In the genomic region with DNA sequence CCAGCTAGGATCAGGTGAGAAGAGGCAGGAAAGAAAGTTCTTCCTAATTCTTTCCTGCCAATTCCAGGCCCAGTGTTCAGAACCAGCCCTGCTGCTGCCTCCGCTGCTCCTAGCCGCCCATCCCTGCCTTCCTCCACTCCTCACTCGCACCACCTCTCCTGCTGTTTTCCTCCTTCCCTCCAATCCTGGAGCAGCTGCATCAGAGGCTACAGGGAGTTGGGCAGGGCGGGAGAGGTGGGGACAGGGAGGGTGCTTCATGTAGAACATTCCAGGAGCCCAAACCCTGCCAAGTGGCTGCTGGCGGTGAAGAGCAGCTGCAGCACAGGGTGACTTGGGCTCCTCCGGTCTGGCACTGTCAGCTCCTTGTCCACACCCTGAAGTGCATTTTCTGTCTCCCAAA, we compare ENCODE assay signal across 14 cellular contexts.
DNase-seq lines count a peak whose midpoint lies in the region; ATAC-seq, FAIRE-seq and TF ChIP-seq lines count a peak whose summit lies in the region.
"Had no signal": no experiment of that assay in that cellular context is flagged by ENCODE, and none has a peak within 500 bp of the region (broad histone marks: within the 10 kb centered on the region; RNA-seq: fewer than 3 reads in every experiment).

No MANE protein-coding gene starts in this region.

- peaks cover 89% of the 10 kb centered on the region for H3K36me3 ChIP-seq in lower lobe of right lung
- peaks cover 31 to 82% (median 63%) of the 10 kb centered on the region in 4 donors for H3K36me3 ChIP-seq in stomach
- H3K36me3 ChIP-seq in A673 (ENCODE audit: insufficient read depth, low read length, poor library complexity, severe bottlenecking), result peaks cover 10% of the 10 kb centered on the region

- CTCF ChIA-PET in A673 (lab: Charles Lee), result no interaction called here

- no TSS peak for BruUV-seq in A673 (replicated peaks; lab: Mats Ljungman, UMichigan)

- TF ChIP-seq EP300 in stomach (IDR thresholded peaks at IDR 0.05), result no peak

- DNase-seq in HT-29 (ENCODE audit: low spot score), result peak; percentile 24
- peak; percentile 83 for DNase-seq in lower lobe of right lung
- no peak for DNase-seq in stomach
- DNase-seq in HTR-8/SVneo (ENCODE audit: insufficient read length, low spot score), result no peak
- DNase-seq in A673 (ENCODE audit: low spot score), result no peak
- no peak for DNase-seq in activated CD4-positive, alpha-beta T cell treated with anti-CD3 and anti-CD28 coated beads, Interleukin-2, amount 50 U/mL, for 4 hours
- DNase-seq: activated CD4-positive, CD25-positive, alpha-beta regulatory T cell; cortex of kidney; DMS53; foreskin fibroblast; NCI-H1417 treated with DMSO at 0.1 percent for 48 hours; OCI-M1 had no signal

- POLR2A ChIA-PET in A673 (lab: Charles Lee; ENCODE audit: low non-redundant PET), result interaction anchor here (0.6 kb wide), 1 partner anchor 18 kb away, joined by 3 read pairs; no protein-coding TSS in a partner anchor

- H3K27ac ChIP-seq in lower lobe of right lung (peak overlapping the region; percentile 77), stomach (peak overlapping the region in 4 of 5 donors; percentile 38 to 67 (median 56)), A673 (ENCODE audit: low read depth, low read length, poor library complexity, severe bottlenecking) (no peak overlapping the region)

- intact Hi-C loops in lower lobe of right lung (cut with DNase I) (no loop called here), stomach (cut with DNase I; ENCODE audit: low total_unique reads) (no loop called here), A673 (cut with micrococcal nuclease; ENCODE audit: unreplicated experiment) (no loop called here)

- peak; percentile 27 for ATAC-seq in esophagus mucosa
- peak; percentile 76 to 80 for ATAC-seq in lower lobe of right lung
- no peak for ATAC-seq in HG02571 (IDR thresholded peaks at IDR 0.05; ENCODE audit: unreplicated experiment)

- TF ChIP-seq POLR2A in stomach (IDR thresholded peaks at IDR 0.05), result no peak

- H3K27me3 ChIP-seq in lower lobe of right lung (ENCODE audit: low read depth) (no peaks in the 10 kb centered on the region), stomach (no peaks in the 10 kb centered on the region), A673 (replicated peaks; ENCODE audit: insufficient read depth, low read depth, low read length, poor library complexity) (no peaks in the 10 kb centered on the region)

- H3K4me3 ChIP-seq in lower lobe of right lung (peak overlapping the region; percentile 17), stomach (no peak overlapping the region), A673 (ENCODE audit: low read depth, low read length, poor library complexity, severe bottlenecking) (no peak overlapping the region)

- H3K9me3 ChIP-seq in lower lobe of right lung (no peaks in the 10 kb centered on the region), stomach (no peaks in the 10 kb centered on the region), A673 (ENCODE audit: low read depth, low read length, poor library complexity, severe bottlenecking) (no peaks in the 10 kb centered on the region)

- no peak for FAIRE-seq in HTR-8/SVneo (lab: Jason Lieb, UNC)

- no peak for TF ChIP-seq CTCF in lower lobe of right lung (IDR thresholded peaks at IDR 0.05)
- TF ChIP-seq CTCF in stomach (IDR thresholded peaks at IDR 0.05), result no peak
- TF ChIP-seq CTCF in A673 (conservative IDR thresholded peaks at IDR 0.05; ENCODE audit: low read depth, low read length), result no peak

- peaks cover 71% of the 10 kb centered on the region for H3K4me1 ChIP-seq in lower lobe of right lung
- peaks cover 10 to 72% (median 40%) of the 10 kb centered on the region in 4 donors for H3K4me1 ChIP-seq in stomach
- no peaks in the 10 kb centered on the region for H3K4me1 ChIP-seq in A673 (ENCODE audit: insufficient read depth, low read length, poor library complexity, severe bottlenecking)

- 61 to 86% (median 76%) methylated on average over 6 of the region's 6 CpGs for WGBS in stomach, 5 donors

Comparison
In these comparisons a context has a peak if more than half of its experiments do, and no peak if none do; other contexts are left out.
1. DNase-seq: peak in HT-29 (single experiment) and lower lobe of right lung (single experiment); none in stomach (single experiment), HTR-8/SVneo (single experiment), A673 (single experiment) and activated CD4-positive, alpha-beta T cell treated with anti-CD3 and anti-CD28 coated beads, Interleukin-2, amount 50 U/mL, for 4 hours (0 of 2).